Comparison of ENCODE assay signal across 7 cellular contexts in genomic region chr3:192467230-192468186, GRCh38.
DNase-seq lines count a peak whose midpoint lies in the region; FAIRE-seq and TF ChIP-seq lines count a peak whose summit lies in the region.

No MANE protein-coding gene starts in this region.

- no peak overlapping the region for H4K8ac ChIP-seq in H9 (replicated peaks; ENCODE audit: insufficient read length, low read depth, low read length)

- H3K27ac Mint-ChIP-seq in H9, result no peak overlapping the region; a peak in 1 of 7 replicates

- H3K4me1 ChIP-seq in H9 (ENCODE audit: insufficient read depth, low read length) (no peaks in the 10 kb centered on the region; the same call in 1 of the 2 replicates), adrenal gland (replicated peaks in 1 of 2) (no peaks in the 10 kb centered on the region), small intestine (ENCODE audit: control insufficient read depth in 2 of 2, insufficient read depth in 1 of 2, low read depth in 1 of 2, low read length in 1 of 2) (no peaks in the 10 kb centered on the region)

- no peak overlapping the region for H3K4ac ChIP-seq in H9 (ENCODE audit: low read depth, low read length)

- TF ChIP-seq POLR2A in adrenal gland (IDR thresholded peaks at IDR 0.05), result no peak

- no peak overlapping the region for H3T11ph ChIP-seq in H9 (ENCODE audit: low read length)

- no peaks in the 10 kb centered on the region for H3K79me1 ChIP-seq in H9 (ENCODE audit: insufficient read depth, low read depth, low read length, poor library complexity, severe bottlenecking)

- no peak overlapping the region for H2BK12ac ChIP-seq in H9 (ENCODE audit: insufficient read length, low read depth, low read length)

- H3K27ac ChIP-seq in H9 (ENCODE audit: insufficient read length, low read depth, low read length) (no peak overlapping the region), adrenal gland (no peak overlapping the region), small intestine (ENCODE audit: low read depth in 1 of 2, low read length in 1 of 2) (no peak overlapping the region)

- H2BK15ac ChIP-seq in H9 (ENCODE audit: low read depth, low read length), result no peak overlapping the region

- H2AFZ ChIP-seq in H9 (ENCODE audit: low read length), result no peak overlapping the region

- no peaks in the 10 kb centered on the region for H3K79me2 ChIP-seq in H9 (ENCODE audit: insufficient read depth, low read length)

- H3K27me3 ChIP-seq in H9 (ENCODE audit: insufficient read depth, low read length) (no peaks in the 10 kb centered on the region), adrenal gland (peaks cover 2% of the 10 kb centered on the region), small intestine (ENCODE audit: control insufficient read depth in 2 of 2, insufficient read depth in 2 of 2, low read length in 2 of 2) (no peaks in the 10 kb centered on the region)

- peak; percentile 61 for DNase-seq in H9
- peak; percentile 68 for DNase-seq in RPMI8226
- peak; percentile 28 to 76 (median 62) for DNase-seq in adrenal gland
- peak; percentile 4 for DNase-seq in hepatic stellate cell (ENCODE audit: low spot score)
- peak; percentile 56 for DNase-seq in small intestine

- no peaks in the 10 kb centered on the region; the same call in 1 of the 2 replicates for H3K27me3 Mint-ChIP-seq in H9 (ENCODE audit: low read depth)

- no peaks in the 10 kb centered on the region for H3K9me3 Mint-ChIP-seq in H9

- peak; percentile 81 for TF ChIP-seq CTCF in GM12875 (IDR thresholded peaks at IDR 0.05; ENCODE audit: borderline replicate concordance, insufficient read depth, low read depth, low read length)
- peak; percentile 92 for TF ChIP-seq CTCF in H9 (conservative IDR thresholded peaks at IDR 0.05)
- peak; percentile 86 for TF ChIP-seq CTCF in LNCAP (IDR thresholded peaks at IDR 0.05)
- peak; percentile 74 to 93 (median 82) for TF ChIP-seq CTCF in adrenal gland (IDR thresholded peaks at IDR 0.05)

- WGBS in H9 (ENCODE audit: extremely low coverage, insufficient read length, low lambda C conversion rate), result no CpG with 5 or more reads among the region's 13 CpGs
- 16 to 28% (median 25%) methylated on average over 13 of the region's 13 CpGs for WGBS in adrenal gland, 4 donors
- WGBS in small intestine, 3 donors, result 10 to 24% (median 21%) methylated on average over 13 of the region's 13 CpGs

- H3K4me1 Mint-ChIP-seq in H9, result peaks cover 10 to 14% of the 10 kb centered on the region in 2 experiments

- no peak overlapping the region for H4K91ac ChIP-seq in H9 (ENCODE audit: insufficient read length, low read depth, low read length)

- H2BK20ac ChIP-seq in H9 (ENCODE audit: low read depth, low read length, poor library complexity, severe bottlenecking), result no peak overlapping the region

- no peaks in the 10 kb centered on the region for H3K36me3 ChIP-seq in adrenal gland (replicated peaks in 1 of 2)
- no peaks in the 10 kb centered on the region for H3K36me3 ChIP-seq in small intestine (ENCODE audit: control insufficient read depth in 2 of 2, insufficient read depth in 2 of 2, low read length in 2 of 2)

- H4K5ac ChIP-seq in H9 (ENCODE audit: insufficient read length, low read depth, low read length), result no peak overlapping the region

- no peak overlapping the region for H3K23ac ChIP-seq in H9 (ENCODE audit: insufficient read length, low read depth, low read length)

- no peak overlapping the region for H3K9ac ChIP-seq in H9 (ENCODE audit: extremely low read depth, insufficient read length, low read length)

- intact Hi-C loops in adrenal gland (cut with DNase I), result no loop called here

- no peak for FAIRE-seq in small intestine (lab: Jason Lieb, UNC)

- no peaks in the 10 kb centered on the region for H4K20me1 ChIP-seq in H9 (ENCODE audit: control insufficient read depth, insufficient read depth, insufficient read length)

- H3K9me3 ChIP-seq in H9 (ENCODE audit: control insufficient read depth, low read depth, low read length) (no peaks in the 10 kb centered on the region), adrenal gland (replicated peaks in 1 of 3) (no peaks in the 10 kb centered on the region), small intestine (ENCODE audit: control insufficient read depth, low read depth) (no peaks in the 10 kb centered on the region)

- H3K18ac ChIP-seq in H9 (ENCODE audit: insufficient read length, low read depth, low read length), result no peak overlapping the region

- no peaks in the 10 kb centered on the region for H3K36me3 Mint-ChIP-seq in H9 (ENCODE audit: insufficient read depth in 1 of 3, low read depth in 3 of 3)

- H3K4me3 Mint-ChIP-seq in H9, result no peak overlapping the region

- no peaks in the 10 kb centered on the region for H3K23me2 ChIP-seq in H9 (ENCODE audit: insufficient read length, low read depth, low read length, poor library complexity, severe bottlenecking)

- no peak overlapping the region for H2AK5ac ChIP-seq in H9 (ENCODE audit: insufficient read length, low read length)

- no peak overlapping the region for H3K14ac ChIP-seq in H9 (ENCODE audit: insufficient read depth, low read length)

- no peak overlapping the region for H2BK5ac ChIP-seq in H9 (ENCODE audit: insufficient read length, low read length)

- H3K4me2 ChIP-seq in H9 (ENCODE audit: insufficient read depth, insufficient read length, low read length), result no peak overlapping the region

- H3K56ac ChIP-seq in H9 (ENCODE audit: insufficient read length, low read depth, low read length), result no peak overlapping the region

- no peak overlapping the region for H2BK120ac ChIP-seq in H9 (ENCODE audit: low read depth, low read length, poor library complexity, severe bottlenecking)

- H3K4me3 ChIP-seq in GM12875 (ENCODE audit: low read depth, low read length), result no peak overlapping the region
- H3K4me3 ChIP-seq in adrenal gland, result no peak overlapping the region
- H3K4me3 ChIP-seq in small intestine (ENCODE audit: low read depth in 1 of 2, low read length in 2 of 2), result no peak overlapping the region

Comparison
In these comparisons a context has a peak if more than half of its experiments do, and no peak if none do; other contexts are left out.
1. DNase-seq: peak in every context shown above with its lines; median percentile 68 in RPMI8226; 62 in adrenal gland; 61 in H9; 56 in small intestine; 4 in hepatic stellate cell.